In the genomic region with DNA sequence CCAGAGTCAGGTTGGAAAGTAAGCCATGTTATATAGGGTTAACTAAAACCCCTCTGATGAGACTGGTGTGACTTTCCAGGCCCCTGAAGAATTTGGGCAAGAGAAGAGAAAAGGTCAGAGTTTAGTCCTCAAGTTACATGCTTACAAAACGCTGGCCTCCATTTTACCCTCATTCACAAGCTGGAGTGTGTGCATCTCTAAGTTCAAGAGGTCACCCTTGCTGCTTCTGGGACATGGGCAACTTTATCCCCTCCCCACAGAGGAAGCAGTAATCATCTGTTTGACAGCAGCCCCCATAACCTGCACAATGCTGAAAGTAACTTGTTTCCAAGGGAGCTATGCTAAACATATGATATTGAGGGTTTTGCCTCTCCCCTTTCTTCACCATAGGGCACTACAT, we compare ENCODE assay signal across 17 cellular contexts.
"Had no signal": no experiment of that assay in that cellular context is flagged by ENCODE, and none has a peak within 500 bp of the region (broad histone marks: within the 10 kb centered on the region; RNA-seq: fewer than 3 reads in every experiment).

No MANE protein-coding gene starts in this region.

- H3K27ac ChIP-seq: esophagus muscularis mucosa, hepatocyte, upper lobe of left lung had no signal

- H3K79me2 ChIP-seq: hepatocyte had no signal

- H3K4me3 ChIP-seq: esophagus muscularis mucosa, hepatocyte, upper lobe of left lung had no signal

- H3K9me3 Mint-ChIP-seq: activated CD4-positive, alpha-beta memory T cell treated with anti-CD3 and anti-CD28 coated beads for 36 hours; stimulated activated naive B cell treated with anti-CD40 and anti-IgM and Interleukin-4, amounts not matched to agents 10 μg/mL and 1 μg/mL and 100 μg/mL, for 72 hours; T-cell had no signal

- H3K4me3 Mint-ChIP-seq: activated CD4-positive, alpha-beta memory T cell treated with anti-CD3 and anti-CD28 coated beads for 36 hours; stimulated activated naive B cell treated with anti-CD40 and anti-IgM and Interleukin-4, amounts not matched to agents 10 μg/mL and 1 μg/mL and 100 μg/mL, for 72 hours; T-cell had no signal

- H3K4me1 Mint-ChIP-seq: stimulated activated naive B cell treated with anti-CD40 and anti-IgM and Interleukin-4, amounts not matched to agents 10 μg/mL and 1 μg/mL and 100 μg/mL, for 72 hours; T-cell had no signal

- H3K27me3 Mint-ChIP-seq: activated CD4-positive, alpha-beta memory T cell treated with anti-CD3 and anti-CD28 coated beads for 36 hours; stimulated activated naive B cell treated with anti-CD40 and anti-IgM and Interleukin-4, amounts not matched to agents 10 μg/mL and 1 μg/mL and 100 μg/mL, for 72 hours; T-cell had no signal

- H3K9me3 ChIP-seq: esophagus muscularis mucosa, upper lobe of left lung had no signal

- DNase-seq: activated CD4-positive, alpha-beta memory T cell treated with anti-CD3 and anti-CD28 coated beads for 36 hours; activated effector memory CD4-positive, alpha-beta T cell treated with anti-CD3 and anti-CD28 coated beads, Interleukin-2, amount 50 U/mL, for 16 hours; activated naive CD4-positive, alpha-beta T cell treated with anti-CD3 and anti-CD28 coated beads, Interleukin-2, amount 50 U/mL, for 16 hours; central memory CD4-positive, alpha-beta T cell; effector memory CD4-positive, alpha-beta T cell; glutamatergic neuron; kidney glomerular epithelial cell; left ventricle myocardium superior; mammary epithelial cell; small intestine; stimulated activated CD4-positive, alpha-beta T cell treated with anti-CD3 and anti-CD28 coated beads, Interleukin-2, amount 100 ng/mL, for 24 hours; stimulated activated naive B cell treated with anti-CD40 and anti-IgM and Interleukin-4, amounts not matched to agents 10 μg/mL and 1 μg/mL and 100 μg/mL, for 72 hours; T-cell; upper lobe of left lung had no signal

- H3K27me3 ChIP-seq: esophagus muscularis mucosa, hepatocyte, upper lobe of left lung had no signal

- H3K27ac Mint-ChIP-seq: stimulated activated naive B cell treated with anti-CD40 and anti-IgM and Interleukin-4, amounts not matched to agents 10 μg/mL and 1 μg/mL and 100 μg/mL, for 72 hours had no signal

- ATAC-seq: left ventricle myocardium superior; sciatic nerve; stimulated activated naive B cell treated with anti-CD40 and anti-IgM and Interleukin-4, amounts not matched to agents 10 μg/mL and 1 μg/mL and 100 μg/mL, for 72 hours; T-cell had no signal

- H2AFZ ChIP-seq: hepatocyte had no signal

- H3K4me1 ChIP-seq: esophagus muscularis mucosa, upper lobe of left lung had no signal

- H3K4me2 ChIP-seq: hepatocyte had no signal
